In genomic region chr12:111446631-111447570, GRCh38 we compare ENCODE assay signal across 9 cellular contexts. TPM values are rescaled to one million over a fixed set of nuclear protein-coding genes. Genes with fewer than 3 reads are reported as not detected.
DNase-seq lines count a peak whose midpoint lies in the region; TF ChIP-seq lines count a peak whose summit lies in the region.
"Had no signal": no experiment of that assay in that cellular context is flagged by ENCODE, and none has a peak within 500 bp of the region (broad histone marks: within the 10 kb centered on the region; RNA-seq: fewer than 3 reads in every experiment).

No MANE protein-coding gene starts in this region.

- no peak overlapping the region for H3K4me2 ChIP-seq in osteoblast (ENCODE audit: insufficient read depth, low read length)

- peaks cover 0 to 67% (median 7%) of the 10 kb centered on the region in 3 donors for H3K36me3 Mint-ChIP-seq in CD8-positive, alpha-beta memory T cell

- POLR2A ChIA-PET in CD8-positive, alpha-beta memory T cell (lab: Charles Lee) = interaction anchor here (0.5 kb wide), 1 partner anchor 681 kb away, joined by 3 read pairs; no protein-coding TSS in a partner anchor

- peaks cover 59% of the 10 kb centered on the region for H3K79me2 ChIP-seq in osteoblast (ENCODE audit: insufficient read depth, low read length)

- H3K9me3 Mint-ChIP-seq in CD8-positive, alpha-beta memory T cell = no peaks in the 10 kb centered on the region

- H3K4me3 ChIP-seq in CD8-positive, alpha-beta memory T cell (ENCODE audit: low read length) = no peak overlapping the region
- H3K4me3 ChIP-seq in Peyer's patch (no peak overlapping the region), esophagus muscularis mucosa (no peak overlapping the region), osteoblast (ENCODE audit: insufficient read depth, low read length) (no peak overlapping the region)

- peaks cover 55% of the 10 kb centered on the region for H4K20me1 ChIP-seq in osteoblast (ENCODE audit: insufficient read depth, low read length)

- H3K4me3 Mint-ChIP-seq in CD8-positive, alpha-beta memory T cell = peak overlapping the region in 1 of 7 donors; percentile 41

- 84% methylated on average over 7 of the region's 20 CpGs for WGBS in esophagus muscularis mucosa

- TF ChIP-seq POLR2A in Peyer's patch (IDR thresholded peaks at IDR 0.05) (no peak), esophagus muscularis mucosa (IDR thresholded peaks at IDR 0.05; ENCODE audit: low read depth) (no peak), erythroblast (IDR thresholded peaks at IDR 0.05; ENCODE audit: low read length) (no peak)

- no peak for TF ChIP-seq EP300 in esophagus muscularis mucosa (IDR thresholded peaks at IDR 0.05)

- no peak overlapping the region for H3K27ac ChIP-seq in CD8-positive, alpha-beta memory T cell (ENCODE audit: low read depth, low read length)
- H3K27ac ChIP-seq in Peyer's patch (peak overlapping the region in 3 of 4 donors; percentile 71 to 85 (median 82)), esophagus muscularis mucosa (replicated peaks in 1 of 4) (peak overlapping the region; percentile 12 to 70 (median 62)), osteoblast (ENCODE audit: low read depth, low read length) (peak overlapping the region; percentile 0)

- H3K4me1 ChIP-seq in CD8-positive, alpha-beta memory T cell (ENCODE audit: insufficient read depth, low read length) = peaks cover 57% of the 10 kb centered on the region
- H3K4me1 ChIP-seq in Peyer's patch = peaks cover 0 to 50% (median 28%) of the 10 kb centered on the region in 4 donors
- H3K4me1 ChIP-seq in esophagus muscularis mucosa = peaks cover 66 to 94% (median 87%) of the 10 kb centered on the region in 4 donors
- peaks cover 29% of the 10 kb centered on the region for H3K4me1 ChIP-seq in osteoblast (ENCODE audit: insufficient read depth, low read length)

- intact Hi-C loops in esophagus muscularis mucosa (cut with DNase I) = no loop called here

- no peak for DNase-seq in CD8-positive, alpha-beta memory T cell
- DNase-seq in Peyer's patch = peak in 2 of 3 donors; percentile 11 to 43
- DNase-seq in esophagus muscularis mucosa (ENCODE audit: extremely low spot score) = peak; percentile 82
- peak; percentile 25 for DNase-seq in osteoblast (ENCODE audit: insufficient read length, low spot score, missing footprints)
- no peak for DNase-seq in erythroblast (lab: John Stamatoyannopoulos, UW)
- no peak for DNase-seq in GM10266 (ENCODE audit: extremely low spot score)
- DNase-seq in occipital lobe (lab: John Stamatoyannopoulos, UW) = no peak
- no peak for DNase-seq in OCI-M1 (lab: John Stamatoyannopoulos, UW)
- DNase-seq: activated gamma-delta T cell treated with Interleukin-2 at 50 U/mL for 16 hours had no signal

- no peaks in the 10 kb centered on the region for H3K27me3 ChIP-seq in CD8-positive, alpha-beta memory T cell (ENCODE audit: insufficient read depth, low read length, poor library complexity, severe bottlenecking)
- H3K27me3 ChIP-seq in Peyer's patch (no peaks in the 10 kb centered on the region), esophagus muscularis mucosa (no peaks in the 10 kb centered on the region), osteoblast (ENCODE audit: insufficient read depth, low read length) (no peaks in the 10 kb centered on the region)

- H2AFZ ChIP-seq in osteoblast (ENCODE audit: low read length) = no peak overlapping the region

- H3K27ac Mint-ChIP-seq in CD8-positive, alpha-beta memory T cell = peak overlapping the region; percentile 76 to 96 (median 88)

- H3K36me3 ChIP-seq in CD8-positive, alpha-beta memory T cell (ENCODE audit: insufficient read depth, low read length) = peaks cover 36% of the 10 kb centered on the region
- H3K36me3 ChIP-seq in Peyer's patch (peaks cover 0 to 62% (median 0%) of the 10 kb centered on the region in 3 donors), esophagus muscularis mucosa (peaks cover 0 to 85% (median 78%) of the 10 kb centered on the region in 4 donors), osteoblast (ENCODE audit: insufficient read depth, low read length) (peaks cover 65% of the 10 kb centered on the region)

- CTCF ChIA-PET in CD8-positive, alpha-beta memory T cell (lab: Charles Lee) = interaction anchor here (6.5 to 31.7 kb wide), 3 partner anchors 8 to 44 kb away, joined by 61 to 1032 read pairs (median 218); partner anchors contain the start of gene SH2B3

- peaks cover 69 to 82% (median 71%) of the 10 kb centered on the region in 3 donors for H3K4me1 Mint-ChIP-seq in CD8-positive, alpha-beta memory T cell

- no peak for TF ChIP-seq CTCF in Peyer's patch (IDR thresholded peaks at IDR 0.05)
- no peak for TF ChIP-seq CTCF in esophagus muscularis mucosa (IDR thresholded peaks at IDR 0.05)
- TF ChIP-seq CTCF in osteoblast (IDR thresholded peaks at IDR 0.05; ENCODE audit: extremely low read depth, low read depth, low read length) = no peak
- no peak for TF ChIP-seq CTCF in GM10266 (IDR thresholded peaks at IDR 0.05; ENCODE audit: control insufficient read depth, insufficient read depth, low read depth, missing control alignments)

- H3K9me3 ChIP-seq in CD8-positive, alpha-beta memory T cell (ENCODE audit: low read length) = no peaks in the 10 kb centered on the region
- H3K9me3 ChIP-seq in Peyer's patch (no peaks in the 10 kb centered on the region), esophagus muscularis mucosa (no peaks in the 10 kb centered on the region), osteoblast (ENCODE audit: low read depth, low read length) (no peaks in the 10 kb centered on the region)

- H3K27me3 Mint-ChIP-seq in CD8-positive, alpha-beta memory T cell = peaks cover 0 to 2% of the 10 kb centered on the region in 2 donors

RNA-seq across cellular contexts. Expression of gene SH2B3, which starts 41.2 kb away (rescaled TPM):
- total RNA-seq in CD8-positive, alpha-beta memory T cell = 10 to 100 TPM; 46.8 to 48.9 TPM
- polyA plus RNA-seq in CD8-positive, alpha-beta memory T cell = 11.1 TPM
- 10 to 100 TPM in 2 of 4 donors, 1 to 10 TPM in 2; 4.4 to 37.1 (median 8.4) TPM for total RNA-seq in Peyer's patch
- 10 to 100 TPM; 24.9 to 49.4 (median 41.8) TPM for total RNA-seq in esophagus muscularis mucosa
- 32.4 and 51.4 TPM in 2 replicates for total RNA-seq in osteoblast
- 5.1 TPM for total RNA-seq in occipital lobe

Comparison
In these comparisons a context has a peak if more than half of its experiments do, and no peak if none do; other contexts are left out.
1. DNase-seq: peak in Peyer's patch (2 of 3), esophagus muscularis mucosa (single experiment) and osteoblast (single experiment); none in CD8-positive, alpha-beta memory T cell (0 of 5), erythroblast (0 of 2), GM10266 (single experiment), occipital lobe (single experiment) and OCI-M1 (single experiment).